ENCODE assay signal across 23 cellular contexts in the genomic region with DNA sequence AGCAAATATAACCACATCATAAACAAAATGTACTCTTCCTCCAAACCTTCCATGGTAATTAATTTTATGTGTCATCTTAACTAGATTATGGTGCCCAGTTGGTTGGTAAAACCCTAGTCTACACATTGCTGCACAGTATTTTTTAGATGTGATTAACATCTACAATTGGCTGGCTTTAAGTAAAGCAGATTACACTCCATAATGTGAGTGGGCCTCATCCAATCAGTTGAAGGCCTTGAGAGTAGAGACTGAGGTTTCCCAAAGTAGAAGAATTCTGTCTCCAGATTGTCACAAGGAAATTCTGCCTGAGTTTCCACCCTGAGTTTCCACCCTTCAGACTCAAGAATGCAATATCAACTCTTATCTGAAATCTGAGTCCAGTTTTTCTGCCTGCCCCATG.
"Had no signal": no experiment of that assay in that cellular context is flagged by ENCODE, and none has a peak within 500 bp of the region (broad histone marks: within the 10 kb centered on the region; RNA-seq: fewer than 3 reads in every experiment).

No MANE protein-coding gene starts in this region.

- H3K36me3 ChIP-seq: colonic mucosa, esophagus squamous epithelium, gastrocnemius medialis, heart right ventricle, left lung, lower lobe of right lung had no signal

- H3K27me3 ChIP-seq: colonic mucosa, esophagus squamous epithelium, gastrocnemius medialis, left lung had no signal

- H3K4me3 ChIP-seq: colonic mucosa, esophagus squamous epithelium, gastrocnemius medialis, heart right ventricle, left lung, lower lobe of right lung, mucosa of descending colon had no signal

- ATAC-seq: effector memory CD8-positive, alpha-beta T cell; esophagus mucosa; gastrocnemius medialis; heart right ventricle; left cardiac atrium; left lung; left ventricle myocardium superior; lower lobe of right lung; mucosa of descending colon had no signal

- H3K27ac ChIP-seq: colonic mucosa, epithelial cell of prostate, esophagus squamous epithelium, gastrocnemius medialis, heart right ventricle, left lung, lower lobe of right lung had no signal

- H3K9me3 ChIP-seq: colonic mucosa, esophagus squamous epithelium, gastrocnemius medialis, heart right ventricle, left lung, lower lobe of right lung, mucosa of descending colon had no signal

- DNase-seq: colonic mucosa; effector CD8-positive, alpha-beta T cell; effector memory CD8-positive, alpha-beta T cell; endodermal cell; erythroblast; esophagus squamous epithelium; foreskin melanocyte; gastrocnemius medialis; glutamatergic neuron; heart right ventricle; hippocampal formation; left cardiac atrium; left lung; left ventricle myocardium superior; lower lobe of right lung; mesenchymal stem cell; mucosa of descending colon; naive B cell had no signal

- H3K4me1 ChIP-seq: colonic mucosa, gastrocnemius medialis, heart right ventricle, left lung, lower lobe of right lung had no signal

- FAIRE-seq: endometrium, islet of Langerhans, keratinocyte had no signal
